In genomic region chr12:25058619-25059018, GRCh38 we compare ENCODE assay signal across 12 cellular contexts.
DNase-seq lines count a peak whose midpoint lies in the region; ATAC-seq and TF ChIP-seq lines count a peak whose summit lies in the region.
"Had no signal": no experiment of that assay in that cellular context is flagged by ENCODE, and none has a peak within 500 bp of the region (broad histone marks: within the 10 kb centered on the region; RNA-seq: fewer than 3 reads in every experiment).

No MANE protein-coding gene starts in this region.

- in situ Hi-C loops in transverse colon (cut with MboI; ENCODE audit: low pct_ligation_motif_present in 1 of 4, low pct_unique_long_range_greater_than_20kb in 1 of 4, low sequenced_read_pairs in 3 of 4) = no loop called here

- 70 to 92% methylated on average over 1 of the region's 1 CpG for WGBS in transverse colon (ENCODE audit: low coverage in 1 of 2), 2 donors

- H3K27me3 ChIP-seq in transverse colon = no peaks in the 10 kb centered on the region
- H3K27me3 ChIP-seq: SJSA1 had no signal

- DNase-seq in central memory CD8-positive, alpha-beta T cell (ENCODE audit: low spot score in 2 of 2) = no peak
- DNase-seq in NCI-H2107 (lab: John Stamatoyannopoulos, UW) = no peak
- DNase-seq in NCI-H446 treated with DMSO at 0.1 percent for 48 hours (lab: John Stamatoyannopoulos, UW) = no peak
- DNase-seq in effector memory CD8-positive, alpha-beta T cell = no peak
- no peak for DNase-seq in transverse colon
- DNase-seq: NCI-H146, posterior cingulate gyrus had no signal

- peak overlapping the region; percentile 16 for H3K4me3 Mint-ChIP-seq in central memory CD8-positive, alpha-beta T cell
- peak overlapping the region in 1 of 2 donors; percentile 91 for H3K4me3 Mint-ChIP-seq in effector memory CD8-positive, alpha-beta T cell

- intact Hi-C loops in transverse colon (cut with DNase I; ENCODE audit: low total_unique reads) = no loop called here

- TF ChIP-seq CTCF in transverse colon (IDR thresholded peaks at IDR 0.05) = no peak

- no peaks in the 10 kb centered on the region for H3K4me1 ChIP-seq in transverse colon
- H3K4me1 ChIP-seq: SJSA1 had no signal

- no peaks in the 10 kb centered on the region for H3K36me3 ChIP-seq in transverse colon
- H3K36me3 ChIP-seq: SJSA1 had no signal

- TF ChIP-seq EP300 in transverse colon (IDR thresholded peaks at IDR 0.05; ENCODE audit: low read depth) = no peak

- H3K9me3 ChIP-seq in transverse colon = no peaks in the 10 kb centered on the region
- H3K9me3 ChIP-seq: SJSA1 had no signal

- peaks cover 13% of the 10 kb centered on the region for H3K36me3 Mint-ChIP-seq in central memory CD8-positive, alpha-beta T cell (ENCODE audit: insufficient read depth)
- peaks cover 13% of the 10 kb centered on the region for H3K36me3 Mint-ChIP-seq in effector memory CD8-positive, alpha-beta T cell (ENCODE audit: insufficient read depth)

- peaks cover 47% of the 10 kb centered on the region for H3K4me1 Mint-ChIP-seq in central memory CD8-positive, alpha-beta T cell
- H3K4me1 Mint-ChIP-seq in effector memory CD8-positive, alpha-beta T cell (ENCODE audit: low read depth in 2 of 2) = peaks cover 31 to 54% of the 10 kb centered on the region in 2 donors

- H3K27ac ChIP-seq in transverse colon = no peak overlapping the region
- H3K27ac ChIP-seq: SJSA1 had no signal

- no peaks in the 10 kb centered on the region for H3K27me3 Mint-ChIP-seq in central memory CD8-positive, alpha-beta T cell
- no peaks in the 10 kb centered on the region for H3K27me3 Mint-ChIP-seq in effector memory CD8-positive, alpha-beta T cell

- no peak overlapping the region for H3K27ac Mint-ChIP-seq in central memory CD8-positive, alpha-beta T cell (ENCODE audit: low read depth)
- no peak overlapping the region for H3K27ac Mint-ChIP-seq in effector memory CD8-positive, alpha-beta T cell

- H3K4me3 ChIP-seq in transverse colon = no peak overlapping the region
- H3K4me3 ChIP-seq: SJSA1 had no signal

- H3K9me3 Mint-ChIP-seq in central memory CD8-positive, alpha-beta T cell = no peaks in the 10 kb centered on the region
- no peaks in the 10 kb centered on the region for H3K9me3 Mint-ChIP-seq in effector memory CD8-positive, alpha-beta T cell

- TF ChIP-seq POLR2A in transverse colon (IDR thresholded peaks at IDR 0.05) = no peak

- ATAC-seq in GM18519 (IDR thresholded peaks at IDR 0.05; ENCODE audit: low FRiP score, unreplicated experiment) (peak; percentile 42), GM21390 (IDR thresholded peaks at IDR 0.05; ENCODE audit: unreplicated experiment) (peak; percentile 40), HG03196 (IDR thresholded peaks at IDR 0.05; ENCODE audit: unreplicated experiment) (peak; percentile 39)
- ATAC-seq in central memory CD8-positive, alpha-beta T cell (replicated peaks; ENCODE audit: extremely low read depth, poor library complexity, severe bottlenecking) = no peak
- ATAC-seq in effector memory CD8-positive, alpha-beta T cell (replicated peaks) = no peak
- ATAC-seq: esophagus mucosa had no signal

Comparison
In these comparisons a context has a peak if more than half of its experiments do, and no peak if none do; other contexts are left out.
1. ATAC-seq: peak in GM18519 (single experiment), GM21390 (single experiment) and HG03196 (single experiment); none in central memory CD8-positive, alpha-beta T cell (single experiment) and effector memory CD8-positive, alpha-beta T cell (single experiment).